8 cellular contexts compared by ENCODE assay signal in genomic region chr12:57751432-57751787, GRCh38. TPM values are rescaled to one million over a fixed set of nuclear protein-coding genes. Genes with fewer than 3 reads are reported as not detected.
DNase-seq lines count a peak whose midpoint lies in the region; TF ChIP-seq lines count a peak whose summit lies in the region.

No MANE protein-coding gene starts in this region.

- no peak for TF ChIP-seq CTCF in GM12875 (IDR thresholded peaks at IDR 0.05; ENCODE audit: borderline replicate concordance, insufficient read depth, low read depth, low read length)
- no peak for TF ChIP-seq CTCF in SU-DHL-6 (IDR thresholded peaks at IDR 0.05; ENCODE audit: insufficient read depth, low read length, poor library complexity, severe bottlenecking)
- no peak for TF ChIP-seq CTCF in fibroblast of lung (conservative IDR thresholded peaks at IDR 0.05 in 1 of 2, IDR thresholded peaks at IDR 0.05 in 1 of 2; ENCODE audit: low read depth in 1 of 2, low read length in 2 of 2)

- DNase-seq in fibroblast of lung (ENCODE audit: low read depth in 2 of 2) (no peak), KG1 (lab: John Stamatoyannopoulos, UW) (no peak), NCI-H2196 treated with DMSO at 0.1 percent for 48 hours (lab: John Stamatoyannopoulos, UW; ENCODE audit: unreplicated experiment) (no peak), GM03348 (ENCODE audit: low spot score) (no peak), activated gamma-delta T cell treated with Interleukin-2 at 50 U/mL for 16 hours (no peak)

- peak overlapping the region; percentile 41 for H3K27ac ChIP-seq in SU-DHL-6 (ENCODE audit: low read depth, low read length)
- H3K27ac ChIP-seq in fibroblast of lung (ENCODE audit: insufficient read depth, low read length), result peak overlapping the region; percentile 98
- H3K27ac ChIP-seq in rectal smooth muscle tissue (ENCODE audit: low read depth, low read length), result peak overlapping the region; percentile 84

- H3K36me3 ChIP-seq in SU-DHL-6 (ENCODE audit: low read length) (peaks cover 10% of the 10 kb centered on the region; the same call in 1 of the 2 replicates), fibroblast of lung (ENCODE audit: control insufficient read depth, insufficient read depth, low read length) (peaks cover 13% of the 10 kb centered on the region), rectal smooth muscle tissue (ENCODE audit: control insufficient read depth, insufficient read depth, low read length) (peaks cover 17% of the 10 kb centered on the region)

- H3K9me2 ChIP-seq in SU-DHL-6 (replicated peaks; ENCODE audit: insufficient read depth, low read length), result no peaks in the 10 kb centered on the region

- H3K4me1 ChIP-seq in fibroblast of lung (ENCODE audit: control insufficient read depth, extremely low read depth, insufficient read depth, low read length) (peaks cover 4% of the 10 kb centered on the region), rectal smooth muscle tissue (ENCODE audit: control insufficient read depth, insufficient read depth, low read length) (peaks cover 15% of the 10 kb centered on the region)

- H3K27me3 ChIP-seq in SU-DHL-6 (ENCODE audit: low read length) (no peaks in the 10 kb centered on the region), fibroblast of lung (ENCODE audit: control insufficient read depth, insufficient read depth, low read length) (peaks cover 13% of the 10 kb centered on the region), rectal smooth muscle tissue (ENCODE audit: control insufficient read depth, insufficient read depth, low read length) (no peaks in the 10 kb centered on the region)

- H3K4me3 ChIP-seq in GM12875 (ENCODE audit: low read depth, low read length) (peak overlapping the region; percentile 83), SU-DHL-6 (ENCODE audit: insufficient read depth, low read length, poor library complexity, severe bottlenecking) (peak overlapping the region; percentile 71), fibroblast of lung (replicated peaks in 1 of 4; ENCODE audit: control extremely low read depth in 1 of 4, insufficient read depth in 1 of 4, low read depth in 3 of 4, low read length in 4 of 4) (peak overlapping the region; percentile 91 to 96 (median 94)), rectal smooth muscle tissue (ENCODE audit: low read length) (peak overlapping the region; percentile 84)

- H3F3A ChIP-seq in SU-DHL-6 (ENCODE audit: insufficient read depth), result peaks cover 38% of the 10 kb centered on the region

- H3K9ac ChIP-seq in SU-DHL-6 (ENCODE audit: low read length) (peak overlapping the region; percentile 72), fibroblast of lung (ENCODE audit: insufficient read depth, low read length) (peak overlapping the region; percentile 93), rectal smooth muscle tissue (ENCODE audit: low read length) (peak overlapping the region; percentile 70)

- H2AFZ ChIP-seq in SU-DHL-6 (ENCODE audit: low read depth, low read length, severe bottlenecking), result no peak overlapping the region
- peak overlapping the region; percentile 4 for H2AFZ ChIP-seq in fibroblast of lung (ENCODE audit: low read length)

- H3K4me2 ChIP-seq in SU-DHL-6 (ENCODE audit: low read depth, low read length, poor library complexity, severe bottlenecking), result peak overlapping the region; percentile 72
- H3K4me2 ChIP-seq in fibroblast of lung (ENCODE audit: extremely low read depth, insufficient read depth, low read length), result peak overlapping the region; percentile 93

- peaks cover 28% of the 10 kb centered on the region for H3K79me2 ChIP-seq in SU-DHL-6 (ENCODE audit: insufficient read depth, low read length)
- peaks cover 24% of the 10 kb centered on the region for H3K79me2 ChIP-seq in fibroblast of lung (ENCODE audit: control insufficient read depth, insufficient read depth, low read length)

- H4K20me1 ChIP-seq in SU-DHL-6 (ENCODE audit: low read depth, low read length) (no peaks in the 10 kb centered on the region), fibroblast of lung (ENCODE audit: control insufficient read depth, extremely low read depth, insufficient read depth, low read length) (no peaks in the 10 kb centered on the region)

- H3K9me3 ChIP-seq in SU-DHL-6 (ENCODE audit: insufficient read depth, low read length) (no peaks in the 10 kb centered on the region), fibroblast of lung (ENCODE audit: control insufficient read depth, insufficient read depth, low read depth, low read length) (no peaks in the 10 kb centered on the region)

RNA-seq across cellular contexts. Expression of gene CDK4, which starts 0.7 kb away (rescaled TPM):
- 183 and 257 TPM in 2 replicates for total RNA-seq in fibroblast of lung
- polyA plus RNA-seq in fibroblast of lung, result 233 and 324 TPM in 2 replicates
- 130 and 187 TPM in 2 replicates for polyA plus RNA-seq in fibroblast of lung (2012)
- 210 and 282 TPM in 2 replicates for polyA minus RNA-seq in fibroblast of lung (ENCODE audit: low replicate concordance)

RNA-seq across cellular contexts. Expression of gene MARCHF9, which starts 3.5 kb away (rescaled TPM):
- total RNA-seq in fibroblast of lung, result 2.6 and 3.8 TPM in 2 replicates
- polyA plus RNA-seq in fibroblast of lung, result 4.8 and 5.6 TPM in 2 replicates
- 5.1 and 5.4 TPM in 2 replicates for polyA plus RNA-seq in fibroblast of lung (2012)
- polyA minus RNA-seq in fibroblast of lung (ENCODE audit: low replicate concordance), result 4.4 and 7.2 TPM in 2 replicates

RNA-seq across cellular contexts. Expression of gene TSPAN31, which starts 6.6 kb away (rescaled TPM):
- total RNA-seq in fibroblast of lung, result 55.7 and 99.6 TPM in 2 replicates
- 42.8 and 53.6 TPM in 2 replicates for polyA plus RNA-seq in fibroblast of lung
- 31.3 and 34.5 TPM in 2 replicates for polyA plus RNA-seq in fibroblast of lung (2012)
- 34.6 and 77.4 TPM in 2 replicates for polyA minus RNA-seq in fibroblast of lung (ENCODE audit: low replicate concordance)

RNA-seq across cellular contexts. Expression of gene AGAP2, which starts 12.9 kb away (rescaled TPM):
- under 0.01 and 0.17 TPM in 2 replicates for total RNA-seq in fibroblast of lung
- polyA plus RNA-seq in fibroblast of lung, result 0.02 and 0.05 TPM in 2 replicates
- 0.08 and 0.20 TPM in 2 replicates for polyA plus RNA-seq in fibroblast of lung (2012)
- polyA minus RNA-seq in fibroblast of lung (ENCODE audit: low replicate concordance), result 0.35 TPM in 1 of 2 replicates, not detected in the other

RNA-seq across cellular contexts. Expression of gene CYP27B1, which starts 15.5 kb away (rescaled TPM):
- under 0.01 and 0.17 TPM in 2 replicates for total RNA-seq in fibroblast of lung
- polyA plus RNA-seq in fibroblast of lung, result 0.26 and 0.29 TPM in 2 replicates
- polyA plus RNA-seq in fibroblast of lung (2012), result 0.09 and 0.21 TPM in 2 replicates
- polyA minus RNA-seq in fibroblast of lung (ENCODE audit: low replicate concordance), result not detected in 2 replicates

Comparison
In these comparisons a context has a peak if more than half of its experiments do, and no peak if none do; other contexts are left out.
1. H3K27ac ChIP-seq: peak in every context shown above with its lines; median percentile 98 in fibroblast of lung; 84 in rectal smooth muscle tissue; 41 in SU-DHL-6.